Comparison of ENCODE assay signal across 8 cellular contexts in the genomic region with DNA sequence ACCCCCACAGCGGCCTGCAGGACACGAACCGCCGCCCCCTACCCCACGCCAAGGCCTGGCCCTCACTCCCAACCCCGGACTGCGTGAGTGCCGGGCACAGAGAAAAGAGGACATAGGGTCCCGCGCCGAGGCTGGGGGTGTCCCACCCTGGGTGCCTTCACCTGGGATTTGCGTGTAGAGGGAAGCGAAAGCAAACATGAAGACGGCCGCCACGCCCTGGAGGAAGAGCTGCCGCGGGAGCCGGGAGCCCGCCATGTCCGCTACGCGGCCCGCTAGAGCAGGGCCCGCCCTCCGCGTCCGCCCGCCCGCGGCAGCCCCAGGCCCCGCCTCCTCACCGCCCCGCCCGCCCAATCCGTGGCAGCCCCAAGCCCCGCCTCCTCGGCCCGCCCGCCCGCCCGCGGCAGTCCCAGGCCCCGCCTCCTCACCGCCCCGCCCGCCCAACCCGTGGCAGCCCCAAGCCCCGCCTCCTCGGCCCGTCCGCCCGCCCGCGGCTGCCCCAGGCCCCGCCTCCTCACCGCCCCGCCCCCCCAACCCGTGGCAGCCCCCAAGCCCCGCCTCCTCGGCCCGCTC. TPM values are rescaled to one million over a fixed set of nuclear protein-coding genes. Genes with fewer than 3 reads are reported as not detected.
DNase-seq lines count a peak whose midpoint lies in the region; ATAC-seq and TF ChIP-seq lines count a peak whose summit lies in the region.

A gene with protein sequence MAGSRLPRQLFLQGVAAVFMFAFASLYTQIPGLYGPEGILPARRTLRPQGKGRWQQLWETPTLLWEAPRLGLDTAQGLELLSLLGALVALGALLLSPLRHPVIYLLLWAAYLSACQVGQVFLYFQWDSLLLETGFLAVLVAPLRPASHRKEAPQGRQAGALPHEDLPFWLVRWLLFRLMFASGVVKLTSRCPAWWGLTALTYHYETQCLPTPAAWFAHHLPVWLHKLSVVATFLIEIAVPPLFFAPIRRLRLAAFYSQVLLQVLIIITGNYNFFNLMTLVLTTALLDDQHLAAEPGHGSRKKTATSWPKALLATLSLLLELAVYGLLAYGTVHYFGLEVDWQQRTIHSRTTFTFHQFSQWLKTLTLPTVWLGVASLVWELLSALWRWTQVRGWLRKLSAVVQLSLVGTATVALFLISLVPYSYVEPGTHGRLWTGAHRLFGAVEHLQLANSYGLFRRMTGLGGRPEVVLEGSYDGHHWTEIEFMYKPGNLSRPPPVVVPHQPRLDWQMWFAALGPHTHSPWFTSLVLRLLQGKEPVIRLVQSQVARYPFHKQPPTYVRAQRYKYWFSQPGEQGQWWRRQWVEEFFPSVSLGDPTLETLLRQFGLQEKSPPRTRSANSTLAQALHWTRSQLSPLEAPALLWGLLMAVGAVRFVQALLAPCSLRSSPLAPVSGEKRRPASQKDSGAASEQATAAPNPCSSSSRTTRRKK (minus strand): TSS at position 282 of the 570 bp plus-strand sequence. CDS start 27 bp downstream, at position 255.

- H3K4me3 ChIP-seq in HL-60 (replicated peaks; ENCODE audit: insufficient read depth, low read length) (peak within 1 kb of the TSS; percentile 81), adipocyte (ENCODE audit: low read length) (peak within 1 kb of the TSS; percentile 94), right cardiac atrium (ENCODE audit: low read length) (peak within 1 kb of the TSS; percentile 77), retinal pigment epithelial cell (ENCODE audit: low read length) (peak within 1 kb of the TSS; percentile 93), aorta (ENCODE audit: low read length in 2 of 2) (peak within 1 kb of the TSS; percentile 57 to 87)

- peak within 1 kb of the TSS; percentile 91 for H3K27ac ChIP-seq in HL-60 (replicated peaks)
- peak within 1 kb of the TSS; percentile 81 for H3K27ac ChIP-seq in right cardiac atrium (ENCODE audit: low read length)
- H3K27ac ChIP-seq in aorta (ENCODE audit: low read depth in 1 of 2, low read length in 2 of 2), result peak within 1 kb of the TSS; percentile 8 to 86

- H3K4me1 ChIP-seq in adipocyte (ENCODE audit: control insufficient read depth, insufficient read depth, low read length), result peaks cover 15% of the 10 kb centered on the region
- H3K4me1 ChIP-seq in right cardiac atrium (ENCODE audit: control insufficient read depth, insufficient read depth, low read length), result no peaks in the 10 kb centered on the region
- no peaks in the 10 kb centered on the region for H3K4me1 ChIP-seq in aorta (ENCODE audit: control insufficient read depth in 1 of 2, insufficient read depth in 2 of 2, low read length in 2 of 2)

- H3K27me3 ChIP-seq in HL-60 (ENCODE audit: insufficient read depth, poor library complexity, severe bottlenecking) (no peaks in the 10 kb centered on the region), adipocyte (replicated peaks; ENCODE audit: control insufficient read depth, insufficient read depth, low read length) (no peaks in the 10 kb centered on the region), right cardiac atrium (ENCODE audit: control insufficient read depth, insufficient read depth) (no peaks in the 10 kb centered on the region), aorta (ENCODE audit: control insufficient read depth in 1 of 2, insufficient read depth in 2 of 2, low read length in 1 of 2) (no peaks in the 10 kb centered on the region)

- intact Hi-C loops in right cardiac atrium (cut with DNase I) (loop anchor here in 2 of 4 donors (10.0 kb wide), 2 partner anchors 263 to 273 kb away; a partner anchor contains a TSS), aorta (cut with DNase I) (loop anchor here (2.0 to 10.0 kb wide), 3 partner anchors 33 to 263 kb away; a partner anchor contains a TSS)

- peak; percentile 55 for ATAC-seq in GM19397 (IDR thresholded peaks at IDR 0.05; ENCODE audit: unreplicated experiment)
- peak; percentile 83 to 87 for ATAC-seq in right cardiac atrium
- peak; percentile 90 for ATAC-seq in aorta (ENCODE audit: low FRiP score)

- DNase-seq in Ammon's horn (ENCODE audit: low spot score) (peak; percentile 96), HL-60 (ENCODE audit: low read depth in 1 of 2, low spot score in 1 of 2) (peak; percentile 67 to 85), T follicular helper cell (ENCODE audit: low read depth) (peak; percentile 90), adipocyte (ENCODE audit: low read depth) (no peak), right cardiac atrium (peak; percentile 91 to 97 (median 96)), retinal pigment epithelial cell (ENCODE audit: low read depth) (no peak), aorta (peak; percentile 94 to 97)

- under 1% methylated on average over 62 of the region's 62 CpGs for WGBS in right cardiac atrium
- 1% methylated on average over 26 to 62 of the region's 62 CpGs for WGBS in aorta, 2 donors

- peaks cover 23% of the 10 kb centered on the region for H3K36me3 ChIP-seq in adipocyte (ENCODE audit: control insufficient read depth, insufficient read depth, low read length, severe bottlenecking)
- peaks cover 0 to 1% of the 10 kb centered on the region in 2 donors for H3K36me3 ChIP-seq in aorta (ENCODE audit: control insufficient read depth in 1 of 2, insufficient read depth in 2 of 2, low read length in 1 of 2)

- H3K9ac ChIP-seq in adipocyte (ENCODE audit: low read length), result peak within 1 kb of the TSS; percentile 96

- TF ChIP-seq CTCF in HL-60 (IDR thresholded peaks at IDR 0.05; ENCODE audit: insufficient read depth, low read length) (no peak), retinal pigment epithelial cell (conservative IDR thresholded peaks at IDR 0.05; ENCODE audit: low read depth, low read length) (no peak)

- no peaks in the 10 kb centered on the region for H3K9me3 ChIP-seq in adipocyte (ENCODE audit: control insufficient read depth, low read length)
- H3K9me3 ChIP-seq in right cardiac atrium (ENCODE audit: control insufficient read depth, low read length), result no peaks in the 10 kb centered on the region
- H3K9me3 ChIP-seq in aorta (ENCODE audit: control insufficient read depth, low read length), result no peaks in the 10 kb centered on the region

RNA-seq across cellular contexts. Expression of the gene that starts here (rescaled TPM):
- 10 to 100 TPM; 32.2 to 33.7 (median 33.3) TPM for total RNA-seq in right cardiac atrium
- polyA plus RNA-seq in right cardiac atrium, result 29.0 TPM
- total RNA-seq in aorta, result 10 to 100 TPM; 42.2 to 65.7 TPM
- 100 to 1,000 TPM in 1 of 2 donors, 10 to 100 TPM in 1; 20.0 to 123 TPM for polyA plus RNA-seq in aorta

Comparison
In these comparisons a context has a peak if more than half of its experiments do, and no peak if none do; other contexts are left out.
1. DNase-seq: peak in Ammon's horn (single experiment), HL-60 (2 of 2), T follicular helper cell (single experiment), right cardiac atrium (3 of 3) and aorta (2 of 2); none in adipocyte (single experiment) and retinal pigment epithelial cell (single experiment).
2. Peak in every context shown above with its lines, with median percentiles within 50 percentile points of each other: ATAC-seq, H3K27ac ChIP-seq and H3K4me3 ChIP-seq.